ENCODE assay signal across 8 cellular contexts in the genomic region with DNA sequence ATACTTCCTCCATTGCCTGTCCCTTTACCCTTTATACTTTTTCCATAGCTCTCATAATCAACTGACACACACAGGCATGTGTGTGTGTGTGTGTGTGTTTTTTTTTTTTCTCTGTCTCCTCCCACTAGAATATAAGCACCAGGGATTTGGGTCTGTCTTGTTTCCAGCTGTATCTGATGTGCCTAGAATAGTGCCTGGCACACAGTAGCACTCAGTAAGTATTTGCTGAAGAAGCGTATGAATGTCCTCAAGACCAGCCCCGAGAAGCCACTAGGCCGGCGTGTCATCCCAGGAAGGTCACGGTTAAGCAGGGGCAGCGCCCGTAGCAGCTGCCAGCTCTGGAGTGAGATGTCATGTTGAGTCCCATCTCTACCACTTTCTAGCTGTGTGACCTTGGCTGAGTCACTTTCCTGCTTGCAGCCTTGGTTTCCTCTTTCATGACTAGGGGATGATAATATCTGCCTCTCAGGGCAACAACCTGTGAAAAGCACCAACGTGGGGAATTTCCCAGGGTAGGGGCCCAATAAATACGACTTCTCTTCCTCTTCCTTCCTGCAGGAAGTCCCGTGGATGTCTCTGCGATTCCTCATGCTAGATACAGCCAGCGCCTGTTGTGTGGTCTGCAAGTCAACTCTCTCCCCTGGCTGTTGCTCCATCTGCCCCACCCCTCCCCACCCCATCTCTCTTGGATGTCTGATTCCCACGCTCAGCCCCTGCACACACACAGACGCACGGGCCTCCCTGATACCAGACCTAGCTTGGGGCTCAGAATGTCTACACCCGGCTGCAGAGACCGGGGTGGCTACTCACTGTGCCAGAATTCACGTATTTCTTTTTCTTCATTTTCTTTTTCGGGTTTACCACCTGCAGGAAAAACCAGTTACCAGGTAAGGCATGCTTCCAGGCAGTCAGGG. TPM values are rescaled to one million over a fixed set of nuclear protein-coding genes. Genes with fewer than 3 reads are reported as not detected.
DNase-seq lines count a peak whose midpoint lies in the region; ATAC-seq lines count a peak whose summit lies in the region.

No MANE protein-coding gene starts in this region.

- H3K4me1 ChIP-seq in CD4-positive, CD25-positive, alpha-beta regulatory T cell (ENCODE audit: control insufficient read depth, insufficient read depth, low read length, poor library complexity, severe bottlenecking), result peaks cover 58% of the 10 kb centered on the region

- no peaks in the 10 kb centered on the region for H3K27me3 Mint-ChIP-seq in CD4-positive, CD25-positive, alpha-beta regulatory T cell

- peak overlapping the region; percentile 94 to 98 (median 97) for H3K27ac Mint-ChIP-seq in CD4-positive, CD25-positive, alpha-beta regulatory T cell
- peak overlapping the region; percentile 32 to 86 for H3K27ac Mint-ChIP-seq in activated naive CD4-positive, alpha-beta T cell treated with anti-CD3 and anti-CD28 coated beads, Interleukin-2, amount 50 U/mL, for 72 hours

- no peaks in the 10 kb centered on the region for H3K9me3 ChIP-seq in CD4-positive, CD25-positive, alpha-beta regulatory T cell (ENCODE audit: control insufficient read depth in 2 of 2, low read length in 2 of 2)

- peak overlapping the region; percentile 57 for H3K4me3 ChIP-seq in CD4-positive, CD25-positive, alpha-beta regulatory T cell (ENCODE audit: low read depth, low read length)

- peak; percentile 61 to 84 (median 66) for DNase-seq in CD4-positive, CD25-positive, alpha-beta regulatory T cell
- peak; percentile 56 for DNase-seq in T follicular helper cell (ENCODE audit: low read depth)
- DNase-seq in activated naive CD4-positive, alpha-beta T cell treated with anti-CD3 and anti-CD28 coated beads, Interleukin-2, amount 50 U/mL, for 72 hours (ENCODE audit: low spot score in 2 of 2), result peak; percentile 61 to 89
- peak; percentile 64 to 66 (median 66) for DNase-seq in stimulated activated CD4-positive, alpha-beta T cell treated with anti-CD3 and anti-CD28 coated beads, Interleukin-12 subunit alpha, Interleukin-12 subunit beta, amount 100 ng/mL, for 48 hours (ENCODE audit: low read depth in 2 of 3, low spot score in 1 of 3)
- no peak for DNase-seq in NCI-H1436 (lab: John Stamatoyannopoulos, UW)

- H3K36me3 Mint-ChIP-seq in CD4-positive, CD25-positive, alpha-beta regulatory T cell, result no peaks in the 10 kb centered on the region
- H3K36me3 Mint-ChIP-seq in activated naive CD4-positive, alpha-beta T cell treated with anti-CD3 and anti-CD28 coated beads, Interleukin-2, amount 50 U/mL, for 72 hours, result no peaks in the 10 kb centered on the region

- peak overlapping the region; percentile 44 to 80 (median 74) for H3K4me3 Mint-ChIP-seq in CD4-positive, CD25-positive, alpha-beta regulatory T cell

- peaks cover 17 to 62% (median 43%) of the 10 kb centered on the region in 4 donors for H3K4me1 Mint-ChIP-seq in CD4-positive, CD25-positive, alpha-beta regulatory T cell

- H3K36me3 ChIP-seq in CD4-positive, CD25-positive, alpha-beta regulatory T cell (ENCODE audit: control insufficient read depth, insufficient read depth, low read length), result no peaks in the 10 kb centered on the region

- ATAC-seq in CD4-positive, CD25-positive, alpha-beta regulatory T cell (ENCODE audit: low read depth in 2 of 2), result peak; percentile 86 to 87
- ATAC-seq in HG02571 (IDR thresholded peaks at IDR 0.05; ENCODE audit: unreplicated experiment) (peak; percentile 36), HG03469 (IDR thresholded peaks at IDR 0.05; ENCODE audit: unreplicated experiment) (no peak), HG02970 (IDR thresholded peaks at IDR 0.05; ENCODE audit: low FRiP score, unreplicated experiment) (no peak)
- peak; percentile 88 to 93 for ATAC-seq in activated naive CD4-positive, alpha-beta T cell treated with anti-CD3 and anti-CD28 coated beads, Interleukin-2, amount 50 U/mL, for 72 hours

- peak overlapping the region; percentile 81 for H3K27ac ChIP-seq in CD4-positive, CD25-positive, alpha-beta regulatory T cell (ENCODE audit: insufficient read depth, low read length, poor library complexity, severe bottlenecking)

- no peaks in the 10 kb centered on the region for H3K27me3 ChIP-seq in CD4-positive, CD25-positive, alpha-beta regulatory T cell (ENCODE audit: control insufficient read depth, insufficient read depth, low read length)

- H3K9me3 Mint-ChIP-seq in CD4-positive, CD25-positive, alpha-beta regulatory T cell, result no peaks in the 10 kb centered on the region
- peaks cover 0 to under 1% of the 10 kb centered on the region in 2 donors for H3K9me3 Mint-ChIP-seq in activated naive CD4-positive, alpha-beta T cell treated with anti-CD3 and anti-CD28 coated beads, Interleukin-2, amount 50 U/mL, for 72 hours

RNA-seq across cellular contexts. Expression of gene RAB44, which starts 58.1 kb away (rescaled TPM):
- 0.27 TPM for total RNA-seq in CD4-positive, CD25-positive, alpha-beta regulatory T cell
- polyA plus RNA-seq in CD4-positive, CD25-positive, alpha-beta regulatory T cell, result not detected
- total RNA-seq in activated naive CD4-positive, alpha-beta T cell treated with anti-CD3 and anti-CD28 coated beads, Interleukin-2, amount 50 U/mL, for 72 hours, result under 1 TPM; 0.07 to 0.12 TPM

Comparison
In these comparisons a context has a peak if more than half of its experiments do, and no peak if none do; other contexts are left out.
1. ATAC-seq: peak in CD4-positive, CD25-positive, alpha-beta regulatory T cell (2 of 2), HG02571 (single experiment) and activated naive CD4-positive, alpha-beta T cell treated with anti-CD3 and anti-CD28 coated beads, Interleukin-2, amount 50 U/mL, for 72 hours (2 of 2); none in HG03469 (single experiment) and HG02970 (single experiment).